ENCODE assay signal across 15 cellular contexts in genomic region chr5:132949151-132949550, GRCh38.
"Had no signal": no experiment of that assay in that cellular context is flagged by ENCODE, and none has a peak within 500 bp of the region (broad histone marks: within the 10 kb centered on the region; RNA-seq: fewer than 3 reads in every experiment).

No MANE protein-coding gene starts in this region.

- FAIRE-seq: astrocyte, islet of Langerhans, pancreas had no signal

- H3K27me3 Mint-ChIP-seq: activated T-helper 17 cell treated with anti-CD3 and anti-CD28 coated beads, Interleukin-2, amount 50 U/mL, for 72 hours; stimulated activated naive CD8-positive, alpha-beta T cell treated with anti-CD3 and anti-CD28 coated beads, Interleukin-15, Interleukin-2, amounts not matched to agents 100 ng/mL and 50 ng/mL, for 24 hours; type B pancreatic cell had no signal

- H3K36me3 ChIP-seq: pancreas had no signal

- H3K4me3 Mint-ChIP-seq: activated T-helper 17 cell treated with anti-CD3 and anti-CD28 coated beads, Interleukin-2, amount 50 U/mL, for 72 hours; stimulated activated naive CD8-positive, alpha-beta T cell treated with anti-CD3 and anti-CD28 coated beads, Interleukin-15, Interleukin-2, amounts not matched to agents 100 ng/mL and 50 ng/mL, for 24 hours; T-helper 2 cell treated with Interferon-gamma antibody and Interleukin-4, amounts not matched to agents 5 μg/mL and 100 μg/mL, for 36 hours; type B pancreatic cell had no signal

- H3K9me3 Mint-ChIP-seq: activated T-helper 17 cell treated with anti-CD3 and anti-CD28 coated beads, Interleukin-2, amount 50 U/mL, for 72 hours; stimulated activated naive CD8-positive, alpha-beta T cell treated with anti-CD3 and anti-CD28 coated beads, Interleukin-15, Interleukin-2, amounts not matched to agents 100 ng/mL and 50 ng/mL, for 24 hours; T-helper 2 cell treated with Interferon-gamma antibody and Interleukin-4, amounts not matched to agents 5 μg/mL and 100 μg/mL, for 36 hours; type B pancreatic cell had no signal

- H3K27ac ChIP-seq: gastroesophageal sphincter, pancreas, suprapubic skin had no signal

- H3K4me3 ChIP-seq: gastroesophageal sphincter, lung, pancreas, suprapubic skin had no signal

- H3K27ac Mint-ChIP-seq: activated T-helper 17 cell treated with anti-CD3 and anti-CD28 coated beads, Interleukin-2, amount 50 U/mL, for 72 hours; stimulated activated naive CD8-positive, alpha-beta T cell treated with anti-CD3 and anti-CD28 coated beads, Interleukin-15, Interleukin-2, amounts not matched to agents 100 ng/mL and 50 ng/mL, for 24 hours; T-helper 2 cell treated with Interferon-gamma antibody and Interleukin-4, amounts not matched to agents 5 μg/mL and 100 μg/mL, for 36 hours had no signal

- DNase-seq: activated naive CD4-positive, alpha-beta T cell treated with Interleukin-2 at 50 U/mL for 16 hours; effector memory CD4-positive, alpha-beta T cell; left colon; midbrain; pancreas had no signal

- H3K9me3 ChIP-seq: gastroesophageal sphincter, pancreas, suprapubic skin had no signal

- ATAC-seq: activated T-helper 17 cell treated with anti-CD3 and anti-CD28 coated beads, Interleukin-2, amount 50 U/mL, for 72 hours; gastroesophageal sphincter; left colon; pancreas; sciatic nerve had no signal

- H3K27me3 ChIP-seq: gastroesophageal sphincter, pancreas, suprapubic skin had no signal
